15 cellular contexts compared by ENCODE assay signal in the genomic region with DNA sequence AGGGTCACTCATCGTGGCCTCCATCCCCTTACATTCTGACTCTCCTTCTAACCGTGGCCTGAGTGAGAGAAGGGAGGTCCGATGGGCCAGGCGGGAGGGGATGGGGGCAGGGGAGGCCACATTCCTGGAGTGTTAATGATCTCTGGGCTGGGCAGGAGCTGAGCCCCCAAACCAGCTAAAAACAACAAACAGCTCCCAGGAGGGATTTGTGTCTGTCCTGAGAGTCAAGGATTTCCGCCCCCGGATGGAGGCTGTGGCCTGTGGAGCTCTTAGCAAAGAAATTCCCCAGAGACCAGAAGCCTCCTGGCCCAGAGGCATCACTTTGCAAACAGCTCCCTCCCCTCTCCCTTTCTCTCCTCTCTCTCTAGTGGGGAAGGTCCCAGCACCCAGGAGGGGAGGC. TPM values are rescaled to one million over a fixed set of nuclear protein-coding genes. Genes with fewer than 3 reads are reported as not detected.
DNase-seq lines count a peak whose midpoint lies in the region; FAIRE-seq and TF ChIP-seq lines count a peak whose summit lies in the region.
"Had no signal": no experiment of that assay in that cellular context is flagged by ENCODE, and none has a peak within 500 bp of the region (broad histone marks: within the 10 kb centered on the region; RNA-seq: fewer than 3 reads in every experiment).

No MANE protein-coding gene starts in this region.

- no peak overlapping the region for H3K4me3 Mint-ChIP-seq in progenitor cell of endocrine pancreas (ENCODE audit: low read depth)

- peaks cover 8% of the 10 kb centered on the region for H3K4me1 Mint-ChIP-seq in progenitor cell of endocrine pancreas (ENCODE audit: low read depth)

- DNase-seq in ELF-1 (ENCODE audit: low read depth, low spot score) (peak; percentile 62), NCI-H82 (lab: John Stamatoyannopoulos, UW) (peak; percentile 86), fibroblast of pulmonary artery (ENCODE audit: low read depth) (peak; percentile 26), renal cortical epithelial cell (ENCODE audit: low read depth) (peak; percentile 60), amygdala (lab: John Stamatoyannopoulos, UW) (no peak), frontal cortex (ENCODE audit: low spot score in 2 of 2) (no peak), progenitor cell of endocrine pancreas (ENCODE audit: low spot score, unreplicated experiment) (no peak)
- DNase-seq: activated CD8-positive, alpha-beta memory T cell treated with anti-CD3 and anti-CD28 coated beads, Interleukin-2, amount 50 U/mL, for 48 hours; dermis blood vessel endothelial cell; DMS79; left colon; spleen; tibial artery had no signal

- H3K4me3 ChIP-seq in fibroblast of pulmonary artery (replicated peaks; ENCODE audit: low read depth, low read length) = no peak overlapping the region
- H3K4me3 ChIP-seq: spleen, tibial artery had no signal

- H3K27me3 Mint-ChIP-seq in progenitor cell of endocrine pancreas = peaks cover 21% of the 10 kb centered on the region

- no peak for FAIRE-seq in frontal cortex (lab: Jason Lieb, UNC)
- FAIRE-seq: GM19239 had no signal

- H3K27ac Mint-ChIP-seq in progenitor cell of endocrine pancreas = no peak overlapping the region

- no peaks in the 10 kb centered on the region for H3K9me3 Mint-ChIP-seq in progenitor cell of endocrine pancreas (ENCODE audit: low read depth)

- H3K36me3 Mint-ChIP-seq in progenitor cell of endocrine pancreas (ENCODE audit: insufficient read depth) = no peaks in the 10 kb centered on the region

- no peak for TF ChIP-seq CTCF in fibroblast of pulmonary artery (IDR thresholded peaks at IDR 0.05; ENCODE audit: low read length, missing control alignments)
- TF ChIP-seq CTCF in progenitor cell of endocrine pancreas (IDR thresholded peaks at IDR 0.05; ENCODE audit: unreplicated experiment) = no peak

RNA-seq across cellular contexts. Expression of a gene that starts 23.5 kb away (rescaled TPM):
- total RNA-seq in renal cortical epithelial cell = 0.35 and 5.3 TPM in 2 replicates
- total RNA-seq in frontal cortex = 11.8 TPM
- 0.69 and 0.71 TPM in 2 replicates for total RNA-seq in progenitor cell of endocrine pancreas
- total RNA-seq: dermis blood vessel endothelial cell, NCI-H460, spleen had no signal

RNA-seq across cellular contexts. Expression of a gene that starts 53.6 kb away (rescaled TPM):
- total RNA-seq in renal cortical epithelial cell (51.7 and 62.2 TPM in 2 replicates), frontal cortex (1.6 TPM), progenitor cell of endocrine pancreas (24.2 and 25.5 TPM in 2 replicates)

Comparison
In these comparisons a context has a peak if more than half of its experiments do, and no peak if none do; other contexts are left out.
1. DNase-seq: peak in ELF-1 (single experiment), NCI-H82 (single experiment), fibroblast of pulmonary artery (single experiment) and renal cortical epithelial cell (single experiment); none in amygdala (0 of 56), frontal cortex (0 of 2) and progenitor cell of endocrine pancreas (single experiment).